ENCODE assay signal across 1 cellular context in the genomic region with DNA sequence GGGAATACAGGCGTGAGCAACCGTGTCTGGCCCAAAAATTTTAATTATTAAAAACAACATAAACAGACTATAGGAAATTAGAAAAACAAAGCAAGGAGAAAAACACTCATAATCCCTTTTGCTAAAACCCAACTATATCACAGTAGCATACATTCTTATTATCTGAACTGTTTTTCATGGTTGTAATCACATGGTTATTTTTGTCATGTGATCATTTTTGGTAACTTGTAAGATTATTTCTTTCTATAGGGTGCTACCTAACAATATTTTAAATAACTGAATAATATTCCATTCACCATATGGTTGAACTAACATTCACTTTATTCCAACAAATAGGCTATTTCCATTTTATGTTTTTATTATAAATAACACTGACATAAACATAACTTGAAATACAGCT.
TF ChIP-seq lines count a peak whose summit lies in the region.

No MANE protein-coding gene starts in this region.

TF ChIP-seq in liver, 16 proteins besides CTCF, POLR2A, EP300 and RAD21 (continued from another document):
- no peak for TF ChIP-seq HNF4A (conservative IDR thresholded peaks at IDR 0.05)
